Comparison of ENCODE assay signal across 20 cellular contexts in the genomic region with DNA sequence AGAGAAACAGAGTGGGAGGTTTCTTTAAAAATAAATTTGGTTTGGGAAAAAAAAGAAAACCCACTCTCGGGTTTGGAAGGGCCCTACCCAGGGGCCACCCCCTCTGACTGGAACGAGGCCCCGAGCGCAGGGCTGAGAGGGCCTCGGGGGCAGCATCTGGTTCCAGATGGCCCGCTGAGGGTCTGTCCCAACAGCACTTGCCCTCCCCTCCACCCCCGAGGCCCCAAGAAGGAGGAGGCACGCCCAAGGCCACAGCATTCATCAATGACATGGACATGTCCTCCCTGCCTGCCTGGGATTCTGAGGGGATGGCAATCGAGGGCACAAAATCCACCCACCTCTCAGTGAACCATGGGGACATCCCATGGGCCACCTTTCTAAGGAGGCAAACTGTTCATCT. TPM values are rescaled to one million over a fixed set of nuclear protein-coding genes. Genes with fewer than 3 reads are reported as not detected.
DNase-seq lines count a peak whose midpoint lies in the region; ATAC-seq and TF ChIP-seq lines count a peak whose summit lies in the region.
"Had no signal": no experiment of that assay in that cellular context is flagged by ENCODE, and none has a peak within 500 bp of the region (broad histone marks: within the 10 kb centered on the region; RNA-seq: fewer than 3 reads in every experiment).

No MANE protein-coding gene starts in this region.

- ATAC-seq in Right ventricle myocardium inferior: peak; percentile 6
- ATAC-seq in HG03097 (IDR thresholded peaks at IDR 0.05; ENCODE audit: low FRiP score, unreplicated experiment): no peak

- no peak overlapping the region for H3K4me3 Mint-ChIP-seq in HFFc6
- no peak overlapping the region for H3K4me3 Mint-ChIP-seq in nephron progenitor cell
- H3K4me3 Mint-ChIP-seq: activated naive CD8-positive, alpha-beta T cell treated with anti-CD3 and anti-CD28 coated beads, Interleukin-2, amount 10 ng/mL, durations not matched to agents 7 days and 5 days; immature natural killer cell; memory B cell had no signal

- no peak for DNase-seq in HFFc6
- DNase-seq in Right ventricle myocardium inferior (ENCODE audit: missing footprints): peak; percentile 46
- peak; percentile 4 for DNase-seq in nephron progenitor cell
- DNase-seq in COLO668 (lab: John Stamatoyannopoulos, UW; ENCODE audit: unreplicated experiment): no peak
- DNase-seq in activated effector memory CD4-positive, alpha-beta T cell treated with Interleukin-2 at 50 U/mL for 16 hours: no peak
- DNase-seq in GM19240 (ENCODE audit: insufficient read length, low spot score): no peak
- DNase-seq: activated CD4-positive, alpha-beta T cell treated with anti-CD3 and anti-CD28 coated beads for 4 hours; activated CD8-positive, alpha-beta memory T cell treated with anti-CD3 and anti-CD28 coated beads, Interleukin-2, amount 50 U/mL, for 48 hours; activated naive CD8-positive, alpha-beta T cell treated with anti-CD3 and anti-CD28 coated beads, Interleukin-2, amount 10 ng/mL, durations not matched to agents 7 days and 5 days; Caco-2; esophagus squamous epithelium; immature natural killer cell; MG63; NCI-H187 treated with DMSO at 0.1 percent for 48 hours; NCI-H446; stimulated activated CD4-positive, alpha-beta T cell treated with anti-CD3 and anti-CD28 coated beads, Interleukin-4, amount 100 ng/mL, for 1 hour had no signal

- H3K4me1 Mint-ChIP-seq in HFFc6 (ENCODE audit: low read depth) (peaks cover 13% of the 10 kb centered on the region), nephron progenitor cell (peaks cover 63% of the 10 kb centered on the region)

- H3K9me3 Mint-ChIP-seq in HFFc6 (no peaks in the 10 kb centered on the region), nephron progenitor cell (no peaks in the 10 kb centered on the region)
- H3K9me3 Mint-ChIP-seq: activated naive CD8-positive, alpha-beta T cell treated with anti-CD3 and anti-CD28 coated beads, Interleukin-2, amount 10 ng/mL, durations not matched to agents 7 days and 5 days; immature natural killer cell; memory B cell had no signal

- H2AFZ ChIP-seq in ACC112 (ENCODE audit: low read length, unreplicated experiment): peak overlapping the region; percentile 1

- H3K4me1 ChIP-seq in ACC112 (ENCODE audit: control insufficient read depth, insufficient read depth, low read length, unreplicated experiment): peaks cover 40% of the 10 kb centered on the region

- no peaks in the 10 kb centered on the region for H3K79me2 ChIP-seq in ACC112 (ENCODE audit: control insufficient read depth, insufficient read depth, low read length, unreplicated experiment)

- H3K27ac Mint-ChIP-seq in HFFc6 (peak overlapping the region; percentile 77; the same call in 1 of the 2 replicates), nephron progenitor cell (no peak overlapping the region)
- H3K27ac Mint-ChIP-seq: activated naive CD8-positive, alpha-beta T cell treated with anti-CD3 and anti-CD28 coated beads, Interleukin-2, amount 10 ng/mL, durations not matched to agents 7 days and 5 days; immature natural killer cell; memory B cell had no signal

- H3K36me3 Mint-ChIP-seq in HFFc6 (ENCODE audit: low read depth) (no peaks in the 10 kb centered on the region), nephron progenitor cell (ENCODE audit: low read depth) (no peaks in the 10 kb centered on the region)
- H3K36me3 Mint-ChIP-seq: activated naive CD8-positive, alpha-beta T cell treated with anti-CD3 and anti-CD28 coated beads, Interleukin-2, amount 10 ng/mL, durations not matched to agents 7 days and 5 days; immature natural killer cell; memory B cell had no signal

- H3K36me3 ChIP-seq in ACC112 (ENCODE audit: insufficient read depth, low read length): no peaks in the 10 kb centered on the region
- H3K36me3 ChIP-seq: cardiac muscle cell, esophagus squamous epithelium, MG63 had no signal

- H3K27me3 Mint-ChIP-seq in HFFc6 (ENCODE audit: insufficient read depth) (peaks cover 15% of the 10 kb centered on the region), nephron progenitor cell (ENCODE audit: low read depth, poor library complexity) (peaks cover 4% of the 10 kb centered on the region)
- H3K27me3 Mint-ChIP-seq: activated naive CD8-positive, alpha-beta T cell treated with anti-CD3 and anti-CD28 coated beads, Interleukin-2, amount 10 ng/mL, durations not matched to agents 7 days and 5 days had no signal

- TF ChIP-seq CTCF in HFFc6 (IDR thresholded peaks at IDR 0.05) (no peak), nephron progenitor cell (IDR thresholded peaks at IDR 0.05) (no peak)

- peak overlapping the region; percentile 4; the same call in 1 of the 2 replicates for H3K4me3 ChIP-seq in ACC112 (ENCODE audit: low read depth, low read length)
- H3K4me3 ChIP-seq: cardiac muscle cell, esophagus squamous epithelium, MG63 had no signal

- H3K27me3 ChIP-seq in ACC112 (ENCODE audit: insufficient read depth, low read length): no peaks in the 10 kb centered on the region
- H3K27me3 ChIP-seq: cardiac muscle cell, MG63 had no signal

- intact Hi-C loops in Right ventricle myocardium inferior (cut with DNase I): no loop called here

- peak overlapping the region; percentile 83 for H3K27ac ChIP-seq in ACC112 (ENCODE audit: low read depth, low read length)
- H3K27ac ChIP-seq: cardiac muscle cell had no signal

RNA-seq across cellular contexts. Expression of a gene that starts 31.5 kb away (rescaled TPM):
- 1 to 10 TPM in 4 of 6 experiments, under 1 TPM in 2; 0.24 to 5.1 (median 4.1) TPM for total RNA-seq in HFFc6 (2021; fragmentation: NEBNext Ultra II Directional; extraction: Animal tissue kit (Norgen Biotek cat#: 25700))
- 0.41 TPM for total RNA-seq in Right ventricle myocardium inferior

Comparison
In these comparisons a context has a peak if more than half of its experiments do, and no peak if none do; other contexts are left out.
1. DNase-seq: peak in Right ventricle myocardium inferior (single experiment) and nephron progenitor cell (single experiment); none in HFFc6 (single experiment), COLO668 (single experiment), activated effector memory CD4-positive, alpha-beta T cell treated with Interleukin-2 at 50 U/mL for 16 hours (single experiment) and GM19240 (single experiment).